Comparison of ENCODE assay signal across 9 cellular contexts in the genomic region with DNA sequence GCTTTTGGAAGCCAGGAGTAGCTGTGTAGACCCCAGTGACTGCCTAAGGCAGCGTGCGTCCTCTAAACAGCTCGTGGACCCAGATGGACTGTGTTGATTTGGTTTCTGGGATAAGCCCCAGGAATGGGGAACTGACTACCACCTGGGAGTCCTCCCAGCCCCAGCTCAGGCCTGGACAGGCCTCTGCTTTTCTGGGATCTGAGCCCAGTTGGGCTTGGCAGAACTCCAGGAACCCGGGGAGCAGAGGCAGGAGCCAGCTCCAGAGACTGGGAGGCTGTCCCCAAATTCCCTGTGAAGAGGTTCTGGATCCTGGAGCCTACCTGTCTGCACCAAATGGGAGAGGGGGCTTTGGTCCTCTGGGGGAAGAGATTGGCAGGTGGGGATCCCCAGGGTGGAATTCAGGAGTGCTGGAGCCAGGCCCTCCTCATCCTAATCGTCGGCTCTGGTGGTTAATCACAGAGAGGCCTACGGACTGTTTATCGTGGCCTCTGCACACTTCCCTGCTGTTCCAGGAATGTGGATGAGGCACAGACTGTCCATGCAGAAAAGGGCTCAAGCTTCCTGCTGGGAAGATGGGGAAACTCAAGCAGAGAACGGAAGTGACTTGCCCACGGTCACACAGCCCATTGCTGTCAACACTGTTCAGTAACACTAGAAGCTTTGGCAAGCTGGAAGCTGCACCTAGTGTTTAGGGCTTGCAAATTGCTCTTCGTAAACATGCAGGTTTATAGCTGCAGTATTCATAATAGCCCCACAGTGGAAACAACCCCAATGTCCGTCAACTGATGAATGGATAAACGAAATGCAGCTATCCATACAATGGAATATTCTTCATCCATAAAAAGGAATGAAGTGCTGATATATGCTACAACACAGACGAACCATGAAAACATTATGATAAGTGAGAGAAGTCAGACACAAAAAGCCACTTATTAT.
A peak's percentile ranks its signal among the peaks of the same experiment; 100 is the strongest.
DNase-seq lines count a peak whose midpoint lies in the region; ATAC-seq and TF ChIP-seq lines count a peak whose summit lies in the region.
"Had no signal": no experiment of that assay in that cellular context is flagged by ENCODE, and none has a peak within 500 bp of the region (broad histone marks: within the 10 kb centered on the region; RNA-seq: fewer than 3 reads in every experiment).

No MANE protein-coding gene starts in this region.

- no peaks in the 10 kb centered on the region for H3K27me3 ChIP-seq in prostate gland (replicated peaks; ENCODE audit: insufficient read depth)

- H3K36me3 ChIP-seq in prostate gland: no peaks in the 10 kb centered on the region

- 35% methylated on average over 13 of the region's 14 CpGs for WGBS in prostate gland

- TF ChIP-seq POLR2A in prostate gland (IDR thresholded peaks at IDR 0.05): no peak

- H3K9me3 ChIP-seq in prostate gland: no peaks in the 10 kb centered on the region

- H3K4me3 Mint-ChIP-seq in activated CD4-positive, alpha-beta T cell treated with anti-CD3 and anti-CD28 coated beads, Interleukin-2, amount 10 ng/mL, durations not matched to agents 7 days and 5 days: no peak overlapping the region
- no peak overlapping the region for H3K4me3 Mint-ChIP-seq in stimulated activated memory B cell treated with anti-CD40 and anti-IgM and Interleukin-4, amounts not matched to agents 10 μg/mL and 1 μg/mL and 100 μg/mL, for 72 hours
- H3K4me3 Mint-ChIP-seq: neural crest cell had no signal

- no peak overlapping the region for H3K27ac Mint-ChIP-seq in activated CD4-positive, alpha-beta T cell treated with anti-CD3 and anti-CD28 coated beads, Interleukin-2, amount 10 ng/mL, durations not matched to agents 7 days and 5 days
- no peak overlapping the region for H3K27ac Mint-ChIP-seq in stimulated activated memory B cell treated with anti-CD40 and anti-IgM and Interleukin-4, amounts not matched to agents 10 μg/mL and 1 μg/mL and 100 μg/mL, for 72 hours

- CTCF ChIA-PET in activated CD4-positive, alpha-beta T cell treated with anti-CD3 and anti-CD28 coated beads, Interleukin-2, amount 10 ng/mL, durations not matched to agents 7 days and 5 days (lab: Charles Lee): no interaction called here

- peaks cover 2% of the 10 kb centered on the region for H3K4me1 Mint-ChIP-seq in activated CD4-positive, alpha-beta T cell treated with anti-CD3 and anti-CD28 coated beads, Interleukin-2, amount 10 ng/mL, durations not matched to agents 7 days and 5 days
- H3K4me1 Mint-ChIP-seq in stimulated activated memory B cell treated with anti-CD40 and anti-IgM and Interleukin-4, amounts not matched to agents 10 μg/mL and 1 μg/mL and 100 μg/mL, for 72 hours: no peaks in the 10 kb centered on the region

- no peaks in the 10 kb centered on the region for H3K36me3 Mint-ChIP-seq in activated CD4-positive, alpha-beta T cell treated with anti-CD3 and anti-CD28 coated beads, Interleukin-2, amount 10 ng/mL, durations not matched to agents 7 days and 5 days (ENCODE audit: low read depth)
- no peaks in the 10 kb centered on the region for H3K36me3 Mint-ChIP-seq in stimulated activated memory B cell treated with anti-CD40 and anti-IgM and Interleukin-4, amounts not matched to agents 10 μg/mL and 1 μg/mL and 100 μg/mL, for 72 hours

- peak; percentile 10 for DNase-seq in GM04504 (ENCODE audit: low read depth)
- peak; percentile 51 for DNase-seq in fibroblast of the conjunctiva (ENCODE audit: low read depth)
- DNase-seq in prostate gland (ENCODE audit: low spot score): peak; percentile 91
- DNase-seq in NAMALWA (ENCODE audit: low spot score): no peak
- no peak for DNase-seq in activated CD4-positive, alpha-beta T cell treated with anti-CD3 and anti-CD28 coated beads, Interleukin-2, amount 10 ng/mL, durations not matched to agents 7 days and 5 days

- H3K4me1 ChIP-seq in prostate gland (replicated peaks): no peaks in the 10 kb centered on the region

- intact Hi-C loops in prostate gland (cut with DNase I): loop anchor here (2.0 to 10.0 kb wide), 2 partner anchors 37 to 203 kb away; no protein-coding TSS in a partner anchor

- peaks cover 2% of the 10 kb centered on the region for H3K9me3 Mint-ChIP-seq in activated CD4-positive, alpha-beta T cell treated with anti-CD3 and anti-CD28 coated beads, Interleukin-2, amount 10 ng/mL, durations not matched to agents 7 days and 5 days
- H3K9me3 Mint-ChIP-seq in stimulated activated memory B cell treated with anti-CD40 and anti-IgM and Interleukin-4, amounts not matched to agents 10 μg/mL and 1 μg/mL and 100 μg/mL, for 72 hours: peaks cover 4% of the 10 kb centered on the region
- H3K9me3 Mint-ChIP-seq: neural crest cell had no signal

- POLR2A ChIA-PET in activated CD4-positive, alpha-beta T cell treated with anti-CD3 and anti-CD28 coated beads, Interleukin-2, amount 10 ng/mL, durations not matched to agents 7 days and 5 days (lab: Charles Lee): no interaction called here

- TF ChIP-seq CTCF in prostate gland (IDR thresholded peaks at IDR 0.05): no peak

- H3K27ac ChIP-seq in prostate gland: peak overlapping the region; percentile 51 to 65

- no peak overlapping the region for H3K4me3 ChIP-seq in prostate gland

- no peak for ATAC-seq in HG03159 (IDR thresholded peaks at IDR 0.05; ENCODE audit: unreplicated experiment)
- ATAC-seq in stimulated activated memory B cell treated with anti-CD40 and anti-IgM and Interleukin-4, amounts not matched to agents 10 μg/mL and 1 μg/mL and 100 μg/mL, for 72 hours: no peak

- H3K27me3 Mint-ChIP-seq in activated CD4-positive, alpha-beta T cell treated with anti-CD3 and anti-CD28 coated beads, Interleukin-2, amount 10 ng/mL, durations not matched to agents 7 days and 5 days: peaks cover 12% of the 10 kb centered on the region
- H3K27me3 Mint-ChIP-seq in stimulated activated memory B cell treated with anti-CD40 and anti-IgM and Interleukin-4, amounts not matched to agents 10 μg/mL and 1 μg/mL and 100 μg/mL, for 72 hours: peaks cover 52% of the 10 kb centered on the region

TF ChIP-seq in PFSK-1, 5 proteins besides CTCF, POLR2A, EP300 and RAD21:
- TF ChIP-seq SIN3A (IDR thresholded peaks at IDR 0.05; ENCODE audit: borderline replicate concordance, insufficient read depth, low read length) (0 out of 2 replicates have a peak, but pooled peaks have one; percentile 23), FOXP2 (optimal IDR thresholded peaks at IDR 0.05; ENCODE audit: borderline replicate concordance, extremely low read depth, extremely low read length, insufficient read depth) (no peak)
TF ChIP-seq in PFSK-1: peak in this region for 1.

Comparison
In these comparisons a context has a peak if more than half of its experiments do, and no peak if none do; other contexts are left out.
1. DNase-seq: peak in GM04504 (single experiment), fibroblast of the conjunctiva (single experiment) and prostate gland (single experiment); none in NAMALWA (single experiment) and activated CD4-positive, alpha-beta T cell treated with anti-CD3 and anti-CD28 coated beads, Interleukin-2, amount 10 ng/mL, durations not matched to agents 7 days and 5 days (single experiment).